Comparison of ENCODE assay signal across 4 cellular contexts in genomic region chr6:72849346-72849745, GRCh38.
"Had no signal": no experiment of that assay in that cellular context is flagged by ENCODE, and none has a peak within 500 bp of the region (broad histone marks: within the 10 kb centered on the region; RNA-seq: fewer than 3 reads in every experiment).

No MANE protein-coding gene starts in this region.

- H3K4me1 Mint-ChIP-seq: GM23338, H9 had no signal

- ATAC-seq: GM23338, K562 had no signal

- H3K4me3 Mint-ChIP-seq: GM23338, H9 had no signal

- DNase-seq: H9, HCEC 1CT had no signal

- H3K4me3 ChIP-seq: GM23338, K562 had no signal

- H2AFZ ChIP-seq: GM23338 had no signal

- H3K4me2 ChIP-seq: GM23338 had no signal

- H3K9me3 Mint-ChIP-seq: GM23338, H9 had no signal

- H3K27ac Mint-ChIP-seq: GM23338, H9 had no signal
